Comparison of ENCODE assay signal across 1 cellular context in the genomic region with DNA sequence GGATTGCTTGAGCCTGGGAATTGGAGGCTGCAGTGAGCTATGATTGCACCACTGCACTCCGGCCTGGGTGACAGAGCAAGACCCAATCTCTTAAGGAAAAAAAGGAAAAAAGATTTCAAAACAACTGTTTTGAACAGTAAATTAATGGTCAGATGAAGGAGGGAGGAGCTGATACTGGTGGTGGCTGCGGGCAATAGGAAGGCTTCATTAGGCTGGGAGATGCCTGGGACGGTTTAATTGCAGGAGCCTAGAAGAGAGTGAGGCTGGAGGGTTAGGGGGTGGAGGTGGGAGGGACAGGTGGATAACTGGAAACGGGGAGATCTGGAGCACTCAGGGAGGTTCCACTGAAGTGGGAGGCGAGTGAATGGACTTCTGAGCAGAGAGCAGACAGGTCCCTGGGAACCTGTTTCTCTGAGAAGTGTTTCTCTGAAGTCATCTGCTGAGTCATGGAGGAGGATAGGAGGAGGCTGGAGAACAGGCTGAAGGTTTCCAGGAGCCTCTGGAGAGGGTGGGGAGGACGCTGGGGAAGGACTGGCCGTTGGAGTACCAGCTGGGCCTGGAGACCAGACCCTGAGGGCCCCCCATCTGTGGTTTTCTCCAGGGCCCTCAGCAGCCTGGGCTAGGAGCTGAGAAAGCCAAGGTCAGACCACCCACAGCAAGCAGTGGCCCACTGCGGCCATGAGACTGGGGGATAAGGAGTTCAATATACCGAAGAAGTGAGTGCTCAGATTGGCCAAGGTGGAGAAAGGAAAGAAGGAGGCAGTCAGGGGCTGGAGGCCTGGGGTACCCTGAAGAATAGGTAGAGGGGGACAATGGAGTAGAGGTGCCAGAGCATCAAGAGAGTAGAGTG.
TF ChIP-seq lines count a peak whose summit lies in the region.

No MANE protein-coding gene starts in this region.

TF ChIP-seq in K562, 482 proteins besides CTCF, POLR2A, EP300 and RAD21 (continued from another document and continues in another):
- no peak for TF ChIP-seq ZBTB8A (IDR thresholded peaks at IDR 0.05; ENCODE audit: partially characterized antibody)
- TF ChIP-seq DMBX1 (CRISPR knock-in tag; IDR thresholded peaks at IDR 0.05; ENCODE audit: borderline replicate concordance): peak; percentile 78
- TF ChIP-seq ZNF134 (CRISPR knock-in tag; conservative IDR thresholded peaks at IDR 0.05): no peak
- TF ChIP-seq NRF1 (conservative IDR thresholded peaks at IDR 0.05 in 1 of 2, IDR thresholded peaks at IDR 0.05 in 1 of 2): no peak
- peak; percentile 88 for TF ChIP-seq GATAD2A (IDR thresholded peaks at IDR 0.05)
- no peak for TF ChIP-seq HNRNPH1 (optimal IDR thresholded peaks at IDR 0.05; ENCODE audit: low read depth, low read length)
- peak; percentile 65 to 74 for TF ChIP-seq MAZ (CRISPR knock-in tag; conservative IDR thresholded peaks at IDR 0.05 in 1 of 2, IDR thresholded peaks at IDR 0.05 in 1 of 2)
- peak; percentile 68; the same call in 1 of the 2 replicates for TF ChIP-seq TOE1 (IDR thresholded peaks at IDR 0.05; ENCODE audit: borderline replicate concordance)
- no peak for TF ChIP-seq TOE1 (CRISPR knock-in tag; IDR thresholded peaks at IDR 0.05; ENCODE audit: borderline replicate concordance, low read depth)
- peak; percentile 51; the same call in 1 of the 2 replicates for TF ChIP-seq CC2D1A (IDR thresholded peaks at IDR 0.05)
- no peak for TF ChIP-seq ZNF551 (CRISPR knock-in tag; IDR thresholded peaks at IDR 0.05)
- peak; percentile 62; the same call in 1 of the 2 replicates for TF ChIP-seq ZBTB17 (CRISPR knock-in tag; IDR thresholded peaks at IDR 0.05)
- TF ChIP-seq, protein P1, sequence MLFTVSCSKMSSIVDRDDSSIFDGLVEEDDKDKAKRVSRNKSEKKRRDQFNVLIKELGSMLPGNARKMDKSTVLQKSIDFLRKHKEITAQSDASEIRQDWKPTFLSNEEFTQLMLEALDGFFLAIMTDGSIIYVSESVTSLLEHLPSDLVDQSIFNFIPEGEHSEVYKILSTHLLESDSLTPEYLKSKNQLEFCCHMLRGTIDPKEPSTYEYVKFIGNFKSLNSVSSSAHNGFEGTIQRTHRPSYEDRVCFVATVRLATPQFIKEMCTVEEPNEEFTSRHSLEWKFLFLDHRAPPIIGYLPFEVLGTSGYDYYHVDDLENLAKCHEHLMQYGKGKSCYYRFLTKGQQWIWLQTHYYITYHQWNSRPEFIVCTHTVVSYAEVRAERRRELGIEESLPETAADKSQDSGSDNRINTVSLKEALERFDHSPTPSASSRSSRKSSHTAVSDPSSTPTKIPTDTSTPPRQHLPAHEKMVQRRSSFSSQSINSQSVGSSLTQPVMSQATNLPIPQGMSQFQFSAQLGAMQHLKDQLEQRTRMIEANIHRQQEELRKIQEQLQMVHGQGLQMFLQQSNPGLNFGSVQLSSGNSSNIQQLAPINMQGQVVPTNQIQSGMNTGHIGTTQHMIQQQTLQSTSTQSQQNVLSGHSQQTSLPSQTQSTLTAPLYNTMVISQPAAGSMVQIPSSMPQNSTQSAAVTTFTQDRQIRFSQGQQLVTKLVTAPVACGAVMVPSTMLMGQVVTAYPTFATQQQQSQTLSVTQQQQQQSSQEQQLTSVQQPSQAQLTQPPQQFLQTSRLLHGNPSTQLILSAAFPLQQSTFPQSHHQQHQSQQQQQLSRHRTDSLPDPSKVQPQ (CRISPR knock-in tag; IDR thresholded peaks at IDR 0.05; ENCODE audit: borderline replicate concordance): no peak
- TF ChIP-seq MECOM (CRISPR knock-in tag; IDR thresholded peaks at IDR 0.05): peak; percentile 55; the same call in 1 of the 2 replicates
- no peak for TF ChIP-seq MXI1 (IDR thresholded peaks at IDR 0.05; ENCODE audit: low read depth, low read length)
- TF ChIP-seq SMARCA4 (IDR thresholded peaks at IDR 0.05): peak; percentile 91
- TF ChIP-seq, protein P2, sequence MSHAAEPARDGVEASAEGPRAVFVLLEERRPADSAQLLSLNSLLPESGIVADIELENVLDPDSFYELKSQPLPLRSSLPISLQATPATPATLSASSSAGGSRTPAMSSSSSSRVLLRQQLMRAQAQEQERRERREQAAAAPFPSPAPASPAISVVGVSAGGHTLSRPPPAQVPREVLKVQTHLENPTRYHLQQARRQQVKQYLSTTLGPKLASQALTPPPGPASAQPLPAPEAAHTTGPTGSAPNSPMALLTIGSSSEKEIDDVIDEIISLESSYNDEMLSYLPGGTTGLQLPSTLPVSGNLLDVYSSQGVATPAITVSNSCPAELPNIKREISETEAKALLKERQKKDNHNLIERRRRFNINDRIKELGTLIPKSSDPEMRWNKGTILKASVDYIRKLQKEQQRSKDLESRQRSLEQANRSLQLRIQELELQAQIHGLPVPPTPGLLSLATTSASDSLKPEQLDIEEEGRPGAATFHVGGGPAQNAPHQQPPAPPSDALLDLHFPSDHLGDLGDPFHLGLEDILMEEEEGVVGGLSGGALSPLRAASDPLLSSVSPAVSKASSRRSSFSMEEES (CRISPR knock-in tag; IDR thresholded peaks at IDR 0.05): no peak
- TF ChIP-seq, protein P3, sequence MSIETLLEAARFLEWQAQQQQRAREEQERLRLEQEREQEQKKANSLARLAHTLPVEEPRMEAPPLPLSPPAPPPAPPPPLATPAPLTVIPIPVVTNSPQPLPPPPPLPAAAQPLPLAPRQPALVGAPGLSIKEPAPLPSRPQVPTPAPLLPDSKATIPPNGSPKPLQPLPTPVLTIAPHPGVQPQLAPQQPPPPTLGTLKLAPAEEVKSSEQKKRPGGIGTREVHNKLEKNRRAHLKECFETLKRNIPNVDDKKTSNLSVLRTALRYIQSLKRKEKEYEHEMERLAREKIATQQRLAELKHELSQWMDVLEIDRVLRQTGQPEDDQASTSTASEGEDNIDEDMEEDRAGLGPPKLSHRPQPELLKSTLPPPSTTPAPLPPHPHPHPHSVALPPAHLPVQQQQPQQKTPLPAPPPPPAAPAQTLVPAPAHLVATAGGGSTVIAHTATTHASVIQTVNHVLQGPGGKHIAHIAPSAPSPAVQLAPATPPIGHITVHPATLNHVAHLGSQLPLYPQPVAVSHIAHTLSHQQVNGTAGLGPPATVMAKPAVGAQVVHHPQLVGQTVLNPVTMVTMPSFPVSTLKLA (conservative IDR thresholded peaks at IDR 0.05): 0 out of 4 replicates have a peak, but pooled peaks of 1 of the 2 experiments have one; percentile 41
- TF ChIP-seq ELF2 (CRISPR knock-in tag; IDR thresholded peaks at IDR 0.05): no peak
- no peak for TF ChIP-seq EWSR1 (IDR thresholded peaks at IDR 0.05; ENCODE audit: borderline replicate concordance, low read depth, partially characterized antibody)
- TF ChIP-seq NCOA4 (IDR thresholded peaks at IDR 0.05; ENCODE audit: partially characterized antibody): no peak
- TF ChIP-seq SMAD1 (IDR thresholded peaks at IDR 0.05; ENCODE audit: low read depth, low read length, partially characterized antibody): peak; percentile 31
- peak; percentile 42; the same call in 1 of the 2 replicates for TF ChIP-seq KAT7 (CRISPR knock-in tag; IDR thresholded peaks at IDR 0.05; ENCODE audit: borderline replicate concordance)
- no peak for TF ChIP-seq ADNP (tag; IDR thresholded peaks at IDR 0.05)
- TF ChIP-seq IFI16 (CRISPR knock-in tag; IDR thresholded peaks at IDR 0.05): no peak
- no peak for TF ChIP-seq PRMT5 (CRISPR knock-in tag; IDR thresholded peaks at IDR 0.05)
- TF ChIP-seq MTA1 (IDR thresholded peaks at IDR 0.05; ENCODE audit: borderline replicate concordance): peak; percentile 65; the same call in 1 of the 2 replicates
- peak; percentile 72; the same call in 1 of the 2 replicates for TF ChIP-seq KLF6 (CRISPR knock-in tag; IDR thresholded peaks at IDR 0.05; ENCODE audit: borderline replicate concordance)
- TF ChIP-seq MTA2 (IDR thresholded peaks at IDR 0.05; ENCODE audit: low read depth): peak; percentile 59
- peak; percentile 94 for TF ChIP-seq NFRKB (IDR thresholded peaks at IDR 0.05; ENCODE audit: low read depth)
- no peak for TF ChIP-seq RHOXF2B (CRISPR knock-in tag; conservative IDR thresholded peaks at IDR 0.05)
- TF ChIP-seq U2AF2 (optimal IDR thresholded peaks at IDR 0.05; ENCODE audit: low read depth, low read length): no peak
- peak; percentile 73 for TF ChIP-seq ZFX (CRISPR knock-in tag; IDR thresholded peaks at IDR 0.05)
- TF ChIP-seq ZFP1 (CRISPR knock-in tag; IDR thresholded peaks at IDR 0.05): no peak
- TF ChIP-seq, protein P4, sequence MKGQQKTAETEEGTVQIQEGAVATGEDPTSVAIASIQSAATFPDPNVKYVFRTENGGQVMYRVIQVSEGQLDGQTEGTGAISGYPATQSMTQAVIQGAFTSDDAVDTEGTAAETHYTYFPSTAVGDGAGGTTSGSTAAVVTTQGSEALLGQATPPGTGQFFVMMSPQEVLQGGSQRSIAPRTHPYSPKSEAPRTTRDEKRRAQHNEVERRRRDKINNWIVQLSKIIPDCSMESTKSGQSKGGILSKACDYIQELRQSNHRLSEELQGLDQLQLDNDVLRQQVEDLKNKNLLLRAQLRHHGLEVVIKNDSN (CRISPR knock-in tag; IDR thresholded peaks at IDR 0.05): no peak
- 0 out of 2 replicates have a peak, but pooled peaks have one; percentile 42 for TF ChIP-seq GTF2E2 (tag; IDR thresholded peaks at IDR 0.05)
- TF ChIP-seq, protein P5, sequence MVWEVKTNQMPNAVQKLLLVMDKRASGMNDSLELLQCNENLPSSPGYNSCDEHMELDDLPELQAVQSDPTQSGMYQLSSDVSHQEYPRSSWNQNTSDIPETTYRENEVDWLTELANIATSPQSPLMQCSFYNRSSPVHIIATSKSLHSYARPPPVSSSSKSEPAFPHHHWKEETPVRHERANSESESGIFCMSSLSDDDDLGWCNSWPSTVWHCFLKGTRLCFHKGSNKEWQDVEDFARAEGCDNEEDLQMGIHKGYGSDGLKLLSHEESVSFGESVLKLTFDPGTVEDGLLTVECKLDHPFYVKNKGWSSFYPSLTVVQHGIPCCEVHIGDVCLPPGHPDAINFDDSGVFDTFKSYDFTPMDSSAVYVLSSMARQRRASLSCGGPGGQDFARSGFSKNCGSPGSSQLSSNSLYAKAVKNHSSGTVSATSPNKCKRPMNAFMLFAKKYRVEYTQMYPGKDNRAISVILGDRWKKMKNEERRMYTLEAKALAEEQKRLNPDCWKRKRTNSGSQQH (CRISPR knock-in tag; IDR thresholded peaks at IDR 0.05): no peak
- TF ChIP-seq SETDB1 (IDR thresholded peaks at IDR 0.05; ENCODE audit: low read length): no peak
- TF ChIP-seq HMG20A (CRISPR knock-in tag; conservative IDR thresholded peaks at IDR 0.05): no peak
- peak; percentile 73; the same call in 1 of the 2 replicates for TF ChIP-seq NR2F6 (CRISPR knock-in tag; IDR thresholded peaks at IDR 0.05)
- TF ChIP-seq CEBPG (CRISPR knock-in tag; IDR thresholded peaks at IDR 0.05): no peak
- TF ChIP-seq CEBPG (tag; conservative IDR thresholded peaks at IDR 0.05 in 1 of 2, IDR thresholded peaks at IDR 0.05 in 1 of 2): peak in 1 of 2 experiments; percentile 61; a peak in 2 of 4 replicates
- TF ChIP-seq KLF16 (IDR thresholded peaks at IDR 0.05): no peak
- TF ChIP-seq SMAD2 (IDR thresholded peaks at IDR 0.05; ENCODE audit: low read depth, low read length): no peak
- no peak for TF ChIP-seq DIDO1 (tag; IDR thresholded peaks at IDR 0.05; ENCODE audit: low read depth)
- no peak for TF ChIP-seq ZNF696 (CRISPR knock-in tag; conservative IDR thresholded peaks at IDR 0.05)
- peak; percentile 60; the same call in 1 of the 2 replicates for TF ChIP-seq ZNF41 (CRISPR knock-in tag; conservative IDR thresholded peaks at IDR 0.05)
- TF ChIP-seq NCOR1 (IDR thresholded peaks at IDR 0.05): peak; percentile 75
- TF ChIP-seq ZC3H8 (IDR thresholded peaks at IDR 0.05): no peak
- TF ChIP-seq ZNF282 (CRISPR knock-in tag; IDR thresholded peaks at IDR 0.05): no peak
- TF ChIP-seq ZNF584 (CRISPR knock-in tag; IDR thresholded peaks at IDR 0.05; ENCODE audit: low read depth): peak; percentile 84
- peak; percentile 89 for TF ChIP-seq SMARCA5 (IDR thresholded peaks at IDR 0.05)
- TF ChIP-seq WHSC1 (IDR thresholded peaks at IDR 0.05; ENCODE audit: low read length): no peak
- TF ChIP-seq ZNF140 (CRISPR knock-in tag; IDR thresholded peaks at IDR 0.05): no peak
- no peak for TF ChIP-seq ZNF57 (CRISPR knock-in tag; IDR thresholded peaks at IDR 0.05)
- TF ChIP-seq CBX3 (IDR thresholded peaks at IDR 0.05; ENCODE audit: borderline replicate concordance in 1 of 2, low read length in 2 of 2): no peak; a peak in 1 of 3 replicates
- TF ChIP-seq MYNN (IDR thresholded peaks at IDR 0.05): peak; percentile 37; the same call in 1 of the 2 replicates
- no peak for TF ChIP-seq MYNN (CRISPR knock-in tag; IDR thresholded peaks at IDR 0.05)
- TF ChIP-seq ZNF707 (CRISPR knock-in tag; conservative IDR thresholded peaks at IDR 0.05): no peak
- TF ChIP-seq ZNF311 (CRISPR knock-in tag; IDR thresholded peaks at IDR 0.05): no peak
- TF ChIP-seq, protein P6, sequence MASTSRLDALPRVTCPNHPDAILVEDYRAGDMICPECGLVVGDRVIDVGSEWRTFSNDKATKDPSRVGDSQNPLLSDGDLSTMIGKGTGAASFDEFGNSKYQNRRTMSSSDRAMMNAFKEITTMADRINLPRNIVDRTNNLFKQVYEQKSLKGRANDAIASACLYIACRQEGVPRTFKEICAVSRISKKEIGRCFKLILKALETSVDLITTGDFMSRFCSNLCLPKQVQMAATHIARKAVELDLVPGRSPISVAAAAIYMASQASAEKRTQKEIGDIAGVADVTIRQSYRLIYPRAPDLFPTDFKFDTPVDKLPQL (IDR thresholded peaks at IDR 0.05; ENCODE audit: extremely low read depth, insufficient read length): no peak
- peak; percentile 55; the same call in 1 of the 2 replicates for TF ChIP-seq PHF21A (IDR thresholded peaks at IDR 0.05; ENCODE audit: borderline replicate concordance, low read depth)
- peak; percentile 94 for TF ChIP-seq MAFK (IDR thresholded peaks at IDR 0.05; ENCODE audit: low read length)
- no peak for TF ChIP-seq ZNF717 (CRISPR knock-in tag; IDR thresholded peaks at IDR 0.05)
- TF ChIP-seq, protein P7, sequence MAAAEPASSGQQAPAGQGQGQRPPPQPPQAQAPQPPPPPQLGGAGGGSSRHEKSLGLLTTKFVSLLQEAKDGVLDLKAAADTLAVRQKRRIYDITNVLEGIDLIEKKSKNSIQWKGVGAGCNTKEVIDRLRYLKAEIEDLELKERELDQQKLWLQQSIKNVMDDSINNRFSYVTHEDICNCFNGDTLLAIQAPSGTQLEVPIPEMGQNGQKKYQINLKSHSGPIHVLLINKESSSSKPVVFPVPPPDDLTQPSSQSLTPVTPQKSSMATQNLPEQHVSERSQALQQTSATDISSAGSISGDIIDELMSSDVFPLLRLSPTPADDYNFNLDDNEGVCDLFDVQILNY (CRISPR knock-in tag; IDR thresholded peaks at IDR 0.05): no peak
- TF ChIP-seq RBM25 (IDR thresholded peaks at IDR 0.05; ENCODE audit: low read depth, low read length, severe bottlenecking): no peak
- TF ChIP-seq, protein P8, sequence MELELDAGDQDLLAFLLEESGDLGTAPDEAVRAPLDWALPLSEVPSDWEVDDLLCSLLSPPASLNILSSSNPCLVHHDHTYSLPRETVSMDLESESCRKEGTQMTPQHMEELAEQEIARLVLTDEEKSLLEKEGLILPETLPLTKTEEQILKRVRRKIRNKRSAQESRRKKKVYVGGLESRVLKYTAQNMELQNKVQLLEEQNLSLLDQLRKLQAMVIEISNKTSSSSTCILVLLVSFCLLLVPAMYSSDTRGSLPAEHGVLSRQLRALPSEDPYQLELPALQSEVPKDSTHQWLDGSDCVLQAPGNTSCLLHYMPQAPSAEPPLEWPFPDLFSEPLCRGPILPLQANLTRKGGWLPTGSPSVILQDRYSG (tag; conservative IDR thresholded peaks at IDR 0.05; ENCODE audit: low read depth): peak; percentile 84
